Comparison of ENCODE assay signal across 1 cellular context in genomic region chr18:22166070-22166972, GRCh38.
TF ChIP-seq lines count a peak whose summit lies in the region.

No MANE protein-coding gene starts in this region.

TF ChIP-seq in WTC11, 78 proteins besides CTCF, POLR2A, EP300 and RAD21 (continued from another document):
- TF ChIP-seq STAT6 (CRISPR knock-in tag; conservative IDR thresholded peaks at IDR 0.05; ENCODE audit: low read depth) = no peak
- TF ChIP-seq, protein P1, sequence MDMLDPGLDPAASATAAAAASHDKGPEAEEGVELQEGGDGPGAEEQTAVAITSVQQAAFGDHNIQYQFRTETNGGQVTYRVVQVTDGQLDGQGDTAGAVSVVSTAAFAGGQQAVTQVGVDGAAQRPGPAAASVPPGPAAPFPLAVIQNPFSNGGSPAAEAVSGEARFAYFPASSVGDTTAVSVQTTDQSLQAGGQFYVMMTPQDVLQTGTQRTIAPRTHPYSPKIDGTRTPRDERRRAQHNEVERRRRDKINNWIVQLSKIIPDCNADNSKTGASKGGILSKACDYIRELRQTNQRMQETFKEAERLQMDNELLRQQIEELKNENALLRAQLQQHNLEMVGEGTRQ (CRISPR knock-in tag; IDR thresholded peaks at IDR 0.05) = no peak
- no peak for TF ChIP-seq ZNF138 (CRISPR knock-in tag; conservative IDR thresholded peaks at IDR 0.05)
- TF ChIP-seq RELA (CRISPR knock-in tag; IDR thresholded peaks at IDR 0.05; ENCODE audit: borderline replicate concordance) = no peak
